Comparison of ENCODE assay signal across 9 cellular contexts in genomic region chr1:172359531-172359991, GRCh38.
DNase-seq lines count a peak whose midpoint lies in the region; ATAC-seq and TF ChIP-seq lines count a peak whose summit lies in the region.
"Had no signal": no experiment of that assay in that cellular context is flagged by ENCODE, and none has a peak within 500 bp of the region (broad histone marks: within the 10 kb centered on the region; RNA-seq: fewer than 3 reads in every experiment).

No MANE protein-coding gene starts in this region.

- no peaks in the 10 kb centered on the region for H3K36me3 ChIP-seq in A673 (ENCODE audit: insufficient read depth, low read length, poor library complexity, severe bottlenecking)
- H3K36me3 ChIP-seq in HUES64 (ENCODE audit: insufficient read depth, low read length) = no peaks in the 10 kb centered on the region
- no peaks in the 10 kb centered on the region for H3K36me3 ChIP-seq in H7 (replicated peaks; ENCODE audit: control insufficient read depth, insufficient read depth, low read length)

- H3K4me3 ChIP-seq in A673 (ENCODE audit: low read depth, low read length, poor library complexity, severe bottlenecking) (peak overlapping the region; percentile 6), HUES64 (ENCODE audit: low read length) (no peak overlapping the region), H7 (ENCODE audit: insufficient read depth, low read depth, low read length) (no peak overlapping the region)

- H3K9me3 ChIP-seq in A673 (ENCODE audit: low read depth, low read length, poor library complexity, severe bottlenecking) (no peaks in the 10 kb centered on the region), HUES64 (ENCODE audit: insufficient read depth, low read depth, low read length) (no peaks in the 10 kb centered on the region)

- no peaks in the 10 kb centered on the region for H3K36me3 Mint-ChIP-seq in WTC11
- H3K36me3 Mint-ChIP-seq in activated T-helper 2 cell treated with anti-CD3 and anti-CD28 coated beads, Interferon-gamma antibody, Interleukin-2, Interleukin-4, amounts not matched to agents 10 μg/mL and 5 μg/mL and 100 μg/mL, durations not matched to agents 14 hours and 24 hours and 36 hours (ENCODE audit: low read depth) = no peaks in the 10 kb centered on the region
- H3K36me3 Mint-ChIP-seq: activated naive CD4-positive, alpha-beta T cell treated with anti-CD3 and anti-CD28 coated beads, Interleukin-2, amount 50 U/mL, for 24 hours had no signal

- H3K27me3 ChIP-seq in A673 (replicated peaks; ENCODE audit: insufficient read depth, low read depth, low read length, poor library complexity) = no peaks in the 10 kb centered on the region
- peaks cover 17% of the 10 kb centered on the region; the same call in 1 of the 2 replicates for H3K27me3 ChIP-seq in HUES64 (ENCODE audit: insufficient read depth, low read length)
- no peaks in the 10 kb centered on the region for H3K27me3 ChIP-seq in H7 (ENCODE audit: control insufficient read depth, insufficient read depth, low read length)

- 57% methylated on average over 3 of the region's 3 CpGs for WGBS in HUES64

- H3K27me3 Mint-ChIP-seq in WTC11 (ENCODE audit: low read depth) = no peaks in the 10 kb centered on the region
- no peaks in the 10 kb centered on the region for H3K27me3 Mint-ChIP-seq in activated T-helper 2 cell treated with anti-CD3 and anti-CD28 coated beads, Interferon-gamma antibody, Interleukin-2, Interleukin-4, amounts not matched to agents 10 μg/mL and 5 μg/mL and 100 μg/mL, durations not matched to agents 14 hours and 24 hours and 36 hours (ENCODE audit: low read depth)
- H3K27me3 Mint-ChIP-seq: activated naive CD4-positive, alpha-beta T cell treated with anti-CD3 and anti-CD28 coated beads, Interleukin-2, amount 50 U/mL, for 24 hours had no signal

- no peak overlapping the region for H3K4me3 Mint-ChIP-seq in WTC11
- no peak overlapping the region for H3K4me3 Mint-ChIP-seq in activated T-helper 2 cell treated with anti-CD3 and anti-CD28 coated beads, Interferon-gamma antibody, Interleukin-2, Interleukin-4, amounts not matched to agents 10 μg/mL and 5 μg/mL and 100 μg/mL, durations not matched to agents 14 hours and 24 hours and 36 hours (ENCODE audit: low read depth)

- H3K27ac Mint-ChIP-seq in WTC11 = 0 out of 2 replicates have a peak overlapping the region, but pooled peaks have one; percentile 6
- no peak overlapping the region for H3K27ac Mint-ChIP-seq in activated T-helper 2 cell treated with anti-CD3 and anti-CD28 coated beads, Interferon-gamma antibody, Interleukin-2, Interleukin-4, amounts not matched to agents 10 μg/mL and 5 μg/mL and 100 μg/mL, durations not matched to agents 14 hours and 24 hours and 36 hours

- H3K27ac ChIP-seq in A673 (ENCODE audit: low read depth, low read length, poor library complexity, severe bottlenecking) = peak overlapping the region; percentile 87
- H3K27ac ChIP-seq in HUES64 (ENCODE audit: low read depth, low read length) = peak overlapping the region; percentile 68; the same call in 1 of the 2 replicates

- H3K4me1 ChIP-seq in A673 (ENCODE audit: insufficient read depth, low read length, poor library complexity, severe bottlenecking) (peaks cover 63% of the 10 kb centered on the region), HUES64 (ENCODE audit: insufficient read depth, low read length) (peaks cover 54% of the 10 kb centered on the region)

- intact Hi-C loops in A673 (cut with micrococcal nuclease; ENCODE audit: unreplicated experiment) = loop anchor here (2.0 to 5.0 kb wide), 2 partner anchors 38 to 215 kb away; no protein-coding TSS in a partner anchor
- intact Hi-C loops in activated T-helper 2 cell treated with anti-CD3 and anti-CD28 coated beads, Interferon-gamma antibody, Interleukin-2, Interleukin-4, amounts not matched to agents 10 μg/mL and 5 μg/mL and 100 μg/mL, durations not matched to agents 14 hours and 24 hours and 36 hours (cut with micrococcal nuclease) = loop anchor here (2.0 to 5.0 kb wide), 3 partner anchors 21 to 338 kb away; no protein-coding TSS in a partner anchor

- H3K9me3 Mint-ChIP-seq in WTC11 = no peaks in the 10 kb centered on the region
- peaks cover 3% of the 10 kb centered on the region for H3K9me3 Mint-ChIP-seq in activated T-helper 2 cell treated with anti-CD3 and anti-CD28 coated beads, Interferon-gamma antibody, Interleukin-2, Interleukin-4, amounts not matched to agents 10 μg/mL and 5 μg/mL and 100 μg/mL, durations not matched to agents 14 hours and 24 hours and 36 hours

- ATAC-seq in WTC11 = no peak
- no peak for ATAC-seq in esophagus mucosa

- no TSS peak for BruUV-seq in A673 (replicated peaks; lab: Mats Ljungman, UMichigan)

- peaks cover 35% of the 10 kb centered on the region for H3K4me1 Mint-ChIP-seq in WTC11
- H3K4me1 Mint-ChIP-seq in activated T-helper 2 cell treated with anti-CD3 and anti-CD28 coated beads, Interferon-gamma antibody, Interleukin-2, Interleukin-4, amounts not matched to agents 10 μg/mL and 5 μg/mL and 100 μg/mL, durations not matched to agents 14 hours and 24 hours and 36 hours (ENCODE audit: low read depth) = peaks cover 39% of the 10 kb centered on the region

- DNase-seq in A673 (ENCODE audit: low spot score) (peak; percentile 51), WTC11 (ENCODE audit: low spot score) (no peak), kidney tubule cell (ENCODE audit: low spot score) (peak; percentile 79), H7 (no peak)
- no peak for DNase-seq in activated T-helper 2 cell treated with anti-CD3 and anti-CD28 coated beads, Interferon-gamma antibody, Interleukin-2, Interleukin-4, amounts not matched to agents 10 μg/mL and 5 μg/mL and 100 μg/mL, durations not matched to agents 14 hours and 24 hours and 36 hours (ENCODE audit: low spot score)
- DNase-seq in stimulated activated CD4-positive, alpha-beta T cell treated with anti-CD3 and anti-CD28 coated beads, Interleukin-2, amount 100 ng/mL, for 48 hours = no peak

- TF ChIP-seq CTCF in A673 (conservative IDR thresholded peaks at IDR 0.05; ENCODE audit: low read depth, low read length) (no peak), WTC11 (IDR thresholded peaks at IDR 0.05) (no peak)

- H3K9ac ChIP-seq in HUES64 (ENCODE audit: low read depth, low read length) = peak overlapping the region; percentile 50; the same call in 1 of the 2 replicates

- CTCF ChIA-PET in A673 (lab: Charles Lee) (interaction anchor here (0.6 kb wide), 1 partner anchor 643 kb away, joined by 3 read pairs; no protein-coding TSS in a partner anchor), WTC11 (lab: Charles Lee) (interaction anchor here (1.8 to 2.3 kb wide), 2 partner anchors 17 to 40 kb away, joined by 6 to 7 read pairs; no protein-coding TSS in a partner anchor)

- POLR2A ChIA-PET in A673 (lab: Charles Lee; ENCODE audit: low non-redundant PET) = interaction anchor here (0.5 kb wide), 1 partner anchor 69 kb away, joined by 3 read pairs; no protein-coding TSS in a partner anchor
- POLR2A ChIA-PET in WTC11 (lab: Charles Lee) = no interaction called here

TF ChIP-seq in WTC11, 78 proteins besides CTCF, POLR2A, EP300 and RAD21:
- TF ChIP-seq KAT7 (CRISPR knock-in tag; IDR thresholded peaks at IDR 0.05; ENCODE audit: borderline replicate concordance) (no peak), NR1H2 (CRISPR knock-in tag; IDR thresholded peaks at IDR 0.05) (no peak), ZNF281 (CRISPR knock-in tag; IDR thresholded peaks at IDR 0.05) (no peak), TP53 (CRISPR knock-in tag; IDR thresholded peaks at IDR 0.05) (no peak)
- TF ChIP-seq, protein P1, sequence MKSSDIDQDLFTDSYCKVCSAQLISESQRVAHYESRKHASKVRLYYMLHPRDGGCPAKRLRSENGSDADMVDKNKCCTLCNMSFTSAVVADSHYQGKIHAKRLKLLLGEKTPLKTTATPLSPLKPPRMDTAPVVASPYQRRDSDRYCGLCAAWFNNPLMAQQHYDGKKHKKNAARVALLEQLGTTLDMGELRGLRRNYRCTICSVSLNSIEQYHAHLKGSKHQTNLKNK (CRISPR knock-in tag; IDR thresholded peaks at IDR 0.05) = no peak

Comparison
In these comparisons a context has a peak if more than half of its experiments do, and no peak if none do; other contexts are left out.
1. DNase-seq: peak in A673 (single experiment) and kidney tubule cell (single experiment); none in WTC11 (single experiment), activated T-helper 2 cell treated with anti-CD3 and anti-CD28 coated beads, Interferon-gamma antibody, Interleukin-2, Interleukin-4, amounts not matched to agents 10 μg/mL and 5 μg/mL and 100 μg/mL, durations not matched to agents 14 hours and 24 hours and 36 hours (single experiment), stimulated activated CD4-positive, alpha-beta T cell treated with anti-CD3 and anti-CD28 coated beads, Interleukin-2, amount 100 ng/mL, for 48 hours (0 of 2) and H7 (single experiment).